7 cellular contexts compared by ENCODE assay signal in genomic region chr19:18660051-18660910, GRCh38. TPM values are rescaled to one million over a fixed set of nuclear protein-coding genes. Genes with fewer than 3 reads are reported as not detected.
DNase-seq lines count a peak whose midpoint lies in the region; ATAC-seq and TF ChIP-seq lines count a peak whose summit lies in the region.
"Had no signal": no experiment of that assay in that cellular context is flagged by ENCODE, and none has a peak within 500 bp of the region (broad histone marks: within the 10 kb centered on the region; RNA-seq: fewer than 3 reads in every experiment).

No MANE protein-coding gene starts in this region.

- H2AK9ac ChIP-seq in IMR-90 (replicated peaks; ENCODE audit: low read depth, low read length, poor library complexity), result peak overlapping the region; percentile 93

- TF ChIP-seq RAD21 in IMR-90 (IDR thresholded peaks at IDR 0.05; ENCODE audit: low read length), result no peak; the same call in 1 of the 2 replicates

- H3K4me1 ChIP-seq in IMR-90 (ENCODE audit: control insufficient read depth, insufficient read depth, low read length) (peaks cover 41% of the 10 kb centered on the region), gastrocnemius medialis (peaks cover 50 to 63% of the 10 kb centered on the region in 2 donors)

- H3K27ac ChIP-seq in IMR-90 (ENCODE audit: insufficient read depth, low read length), result peak overlapping the region; percentile 56
- peak overlapping the region; percentile 71 to 86 (median 82) for H3K27ac ChIP-seq in gastrocnemius medialis

- H2AK5ac ChIP-seq in IMR-90 (ENCODE audit: low read depth, low read length), result peak overlapping the region; percentile 82

- peak overlapping the region; percentile 77 for H2BK5ac ChIP-seq in IMR-90 (ENCODE audit: low read depth, low read length, poor library complexity, severe bottlenecking)

- peak overlapping the region; percentile 98 for H4K91ac ChIP-seq in IMR-90 (ENCODE audit: insufficient read depth, low read depth, low read length)

- TF ChIP-seq POLR2A in IMR-90 (IDR thresholded peaks at IDR 0.05; ENCODE audit: low read depth, low read length), result no peak; the same call in 1 of the 2 replicates
- peak in 1 of 2 donors; percentile 23 for TF ChIP-seq POLR2A in gastrocnemius medialis (IDR thresholded peaks at IDR 0.05)

- peaks cover 5% of the 10 kb centered on the region for H4K20me1 ChIP-seq in IMR-90 (ENCODE audit: insufficient read depth, low read length)

- H4K8ac ChIP-seq in IMR-90 (ENCODE audit: low read depth in 2 of 2, low read length in 2 of 2), result peak overlapping the region; percentile 93 to 96

- H2BK20ac ChIP-seq in IMR-90 (ENCODE audit: low read depth, low read length), result peak overlapping the region; percentile 71

- peak overlapping the region; percentile 86 for H2BK120ac ChIP-seq in IMR-90 (ENCODE audit: low read depth, low read length)

- H3K18ac ChIP-seq in IMR-90 (ENCODE audit: low read depth, low read length), result peak overlapping the region; percentile 47

- H4K5ac ChIP-seq in IMR-90 (ENCODE audit: low read depth, low read length), result peak overlapping the region; percentile 73

- intact Hi-C loops in IMR-90 (cut with micrococcal nuclease), result no loop called here
- intact Hi-C loops in gastrocnemius medialis (cut with DNase I; ENCODE audit: low total_unique reads), result no loop called here

- H2BK15ac ChIP-seq in IMR-90 (ENCODE audit: low read depth, low read length), result peak overlapping the region; percentile 86; the same call in 2 of the 3 replicates

- TF ChIP-seq CTCF in IMR-90 (conservative IDR thresholded peaks at IDR 0.05; ENCODE audit: low read depth, low read length) (no peak), gastrocnemius medialis (IDR thresholded peaks at IDR 0.05 in 4 of 5, conservative IDR thresholded peaks at IDR 0.05 in 1 of 5) (no peak)

- H3K36me3 ChIP-seq in IMR-90 (ENCODE audit: control insufficient read depth, insufficient read depth, low read length) (peaks cover 4% of the 10 kb centered on the region; the same call in 1 of the 2 replicates), gastrocnemius medialis (no peaks in the 10 kb centered on the region)

- in situ Hi-C loops in IMR-90 (cut with MboI; ENCODE audit: low sequenced_read_pairs) (no loop called here), gastrocnemius medialis (cut with MboI; ENCODE audit: low sequenced_read_pairs in 4 of 4) (no loop called here)

- WGBS in IMR-90 (ENCODE audit: extremely low coverage in 2 of 2, insufficient read length in 1 of 2), 2 experiments, result 52% methylated on average over 10 of the region's 37 CpGs; no CpG with 5 or more reads in 1 of the 2 experiments

- dilution Hi-C loops in IMR-90 (cut with HindIII; ENCODE audit: low sequenced_read_pairs, unreplicated experiment), result no loop called here

- H2AFZ ChIP-seq in IMR-90 (replicated peaks; ENCODE audit: low read length, poor library complexity), result peak overlapping the region; percentile 84

- H3K4me3 ChIP-seq in IMR-90 (ENCODE audit: insufficient read depth, low read depth, low read length) (no peak overlapping the region), gastrocnemius medialis (peak overlapping the region in 3 of 4 donors; percentile 16 to 41 (median 22))

- H3K4me2 ChIP-seq in IMR-90 (ENCODE audit: low read depth, low read length), result peak overlapping the region; percentile 3

- BruUV-seq in IMR-90 (replicated peaks; lab: Mats Ljungman, UMichigan), result no TSS peak

- peaks cover 27 to 62% of the 10 kb centered on the region in 2 experiments for H3K79me1 ChIP-seq in IMR-90 (ENCODE audit: low read depth in 1 of 2, low read length in 2 of 2)

- H3K9ac ChIP-seq in IMR-90 (ENCODE audit: low read depth, low read length), result peak overlapping the region; percentile 7; the same call in 1 of the 2 replicates

- POLR2A ChIA-PET in IMR-90 (lab: Charles Lee; ENCODE audit: unreplicated experiment), result no interaction called here

- H3K9me1 ChIP-seq in IMR-90 (ENCODE audit: insufficient read depth, low read length), result peaks cover 25% of the 10 kb centered on the region

- H3K9me3 ChIP-seq in IMR-90 (ENCODE audit: control insufficient read depth, insufficient read depth, low read length), result no peaks in the 10 kb centered on the region
- H3K9me3 ChIP-seq in gastrocnemius medialis, result no peaks in the 10 kb centered on the region

- ATAC-seq in IMR-90 (ENCODE audit: low read depth) (peak; percentile 85), esophagus mucosa (peak; percentile 4), gastrocnemius medialis (peak; percentile 75 to 78), HG02798 (IDR thresholded peaks at IDR 0.05; ENCODE audit: poor library complexity, unreplicated experiment) (no peak), GM19035 (IDR thresholded peaks at IDR 0.05; ENCODE audit: unreplicated experiment) (no peak), HG03045 (IDR thresholded peaks at IDR 0.05; ENCODE audit: unreplicated experiment) (no peak)

- peak overlapping the region; percentile 96 for H3K14ac ChIP-seq in IMR-90 (replicated peaks; ENCODE audit: low read depth, low read length)

- H3K23ac ChIP-seq in IMR-90 (ENCODE audit: low read depth, low read length), result peak overlapping the region; percentile 69

- H3K27me3 ChIP-seq in IMR-90 (ENCODE audit: control insufficient read depth, insufficient read depth, low read length) (no peaks in the 10 kb centered on the region), gastrocnemius medialis (no peaks in the 10 kb centered on the region)

- CTCF ChIA-PET in IMR-90 (lab: Yijun Ruan, JAX), result interaction anchor here (0.6 kb wide), 1 partner anchor 74 kb away, joined by 3 read pairs; no protein-coding TSS in a partner anchor

- peak overlapping the region; percentile 90 for H3K4ac ChIP-seq in IMR-90 (ENCODE audit: low read depth, low read length)

- H3K56ac ChIP-seq in IMR-90 (ENCODE audit: extremely low read depth, insufficient read depth, low read length), result peak overlapping the region; percentile 64

- DNase-seq in IMR-90 (peak; percentile 69), gastrocnemius medialis (peak; percentile 77 to 81)
- DNase-seq: activated CD4-positive, alpha-beta T cell treated with anti-CD3 and anti-CD28 coated beads, Interleukin-2, amount 10 ng/mL, durations not matched to agents 7 days and 5 days had no signal

TF ChIP-seq in IMR-90, 13 proteins besides CTCF, POLR2A, EP300 and RAD21 (continues in another document):
- TF ChIP-seq BHLHE40 (IDR thresholded peaks at IDR 0.05; ENCODE audit: low read depth, low read length) (peak; percentile 87), CHD1 (IDR thresholded peaks at IDR 0.05; ENCODE audit: low read depth, low read length) (no peak), NFE2L2 (IDR thresholded peaks at IDR 0.05; ENCODE audit: low read depth, low read length) (no peak; the same call in 1 of the 2 replicates), CEBPB (IDR thresholded peaks at IDR 0.05; ENCODE audit: low read depth, low read length) (no peak), RFX5 (IDR thresholded peaks at IDR 0.05; ENCODE audit: low read depth, low read length) (no peak), ELK1 (IDR thresholded peaks at IDR 0.05; ENCODE audit: borderline replicate concordance, low read depth, low read length) (no peak), USF2 (IDR thresholded peaks at IDR 0.05; ENCODE audit: low read depth, low read length) (peak; percentile 58; the same call in 1 of the 2 replicates), FOS (IDR thresholded peaks at IDR 0.05; ENCODE audit: low read depth, low read length) (peak; percentile 96), MXI1 (IDR thresholded peaks at IDR 0.05; ENCODE audit: borderline replicate concordance, low read depth, low read length) (no peak), MAFK (IDR thresholded peaks at IDR 0.05; ENCODE audit: low read depth, low read length) (no peak), RCOR1 (IDR thresholded peaks at IDR 0.05; ENCODE audit: insufficient replicate concordance, low read length) (no peak)

RNA-seq across cellular contexts. Expression of gene CRTC1, which starts 23.2 kb away (rescaled TPM):
- 0.18 and 0.28 TPM in 2 replicates for total RNA-seq in IMR-90 (2012; rRNA removed)
- 5.7 and 6.5 TPM in 2 replicates for polyA plus RNA-seq in IMR-90 (2012; rRNA removed)
- 3.1 and 6.8 TPM in 2 replicates for polyA plus RNA-seq in IMR-90 (2012; cell fraction: cytosol; rRNA removed)
- polyA plus RNA-seq in IMR-90 (2012; cell fraction: nucleus; rRNA removed; ENCODE audit: low replicate concordance), result 28.3 and 53.7 TPM in 2 replicates
- total RNA-seq in esophagus mucosa, result 4.0 TPM
- 1 to 10 TPM; 2.8 to 8.8 (median 3.7) TPM for total RNA-seq in gastrocnemius medialis

RNA-seq across cellular contexts. Expression of gene KLHL26, which starts 23.5 kb away (rescaled TPM):
- 0.28 and 2.2 TPM in 2 replicates for total RNA-seq in IMR-90 (2012; rRNA removed)
- polyA plus RNA-seq in IMR-90 (2012; rRNA removed), result 4.7 and 5.8 TPM in 2 replicates
- polyA plus RNA-seq in IMR-90 (2012; cell fraction: cytosol; rRNA removed), result 1.9 and 3.3 TPM in 2 replicates
- polyA plus RNA-seq in IMR-90 (2012; cell fraction: nucleus; rRNA removed; ENCODE audit: low replicate concordance), result 2.6 and 6.8 TPM in 2 replicates
- total RNA-seq in esophagus mucosa, result 5.6 TPM
- 10 to 100 TPM in 1 of 4 donors, 1 to 10 TPM in 3; 5.2 to 12.0 (median 7.3) TPM for total RNA-seq in gastrocnemius medialis

RNA-seq across cellular contexts. Expression of gene TMEM59L, which starts 47.6 kb away (rescaled TPM):
- under 0.01 and 0.28 TPM in 2 replicates for total RNA-seq in IMR-90 (2012; rRNA removed)
- 5.9 and 6.1 TPM in 2 replicates for polyA plus RNA-seq in IMR-90 (2012; rRNA removed)
- 5.6 and 9.7 TPM in 2 replicates for polyA plus RNA-seq in IMR-90 (2012; cell fraction: cytosol; rRNA removed)
- polyA plus RNA-seq in IMR-90 (2012; cell fraction: nucleus; rRNA removed; ENCODE audit: low replicate concordance), result 21.2 and 55.5 TPM in 2 replicates
- 0.28 TPM for total RNA-seq in esophagus mucosa
- 1 to 10 TPM in 1 of 4 donors, under 1 TPM in 2, not detected in 1; 0.20 to 2.1 (median 0.36) TPM for total RNA-seq in gastrocnemius medialis

RNA-seq across cellular contexts. Expression of gene CRLF1, which starts 53.7 kb away (rescaled TPM):
- total RNA-seq in IMR-90 (2012; rRNA removed) (0.18 and 0.28 TPM in 2 replicates), esophagus mucosa (7.9 TPM), gastrocnemius medialis (10 to 100 TPM; 14.9 to 61.6 (median 35.3) TPM)
- 3.0 and 3.1 TPM in 2 replicates for polyA plus RNA-seq in IMR-90 (2012; rRNA removed)
- polyA plus RNA-seq in IMR-90 (2012; cell fraction: cytosol; rRNA removed), result 3.2 TPM in 2 replicates
- polyA plus RNA-seq in IMR-90 (2012; cell fraction: nucleus; rRNA removed; ENCODE audit: low replicate concordance), result 0.38 and 2.1 TPM in 2 replicates
- total RNA-seq: activated CD4-positive, alpha-beta T cell treated with anti-CD3 and anti-CD28 coated beads, Interleukin-2, amount 10 ng/mL, durations not matched to agents 7 days and 5 days had no signal

Comparison
In these comparisons a context has a peak if more than half of its experiments do, and no peak if none do; other contexts are left out.
1. ATAC-seq: peak in IMR-90 (single experiment), esophagus mucosa (single experiment) and gastrocnemius medialis (2 of 2); none in HG02798 (single experiment), GM19035 (single experiment) and HG03045 (single experiment).